35 cellular contexts compared by ENCODE assay signal in the genomic region with DNA sequence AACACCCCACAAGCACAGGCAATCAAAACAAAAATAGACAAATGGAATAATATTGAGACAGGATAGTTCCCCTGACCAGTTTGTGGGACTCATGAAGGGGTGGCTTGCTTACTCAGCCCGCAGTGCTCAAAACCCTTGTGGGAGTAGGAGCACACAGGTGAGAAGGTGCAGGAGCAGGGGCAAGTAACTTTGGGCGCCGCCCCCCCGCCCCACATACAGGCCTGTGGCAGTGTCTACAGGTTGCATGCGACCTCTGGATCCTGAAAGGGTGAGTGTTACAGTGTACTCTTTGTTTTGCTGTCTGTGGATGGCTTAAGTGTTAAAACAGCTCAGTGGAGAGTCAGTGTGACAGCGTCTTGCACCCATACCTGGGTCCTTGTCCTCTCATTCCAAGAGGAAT.
"Had no signal": no experiment of that assay in that cellular context is flagged by ENCODE, and none has a peak within 500 bp of the region (broad histone marks: within the 10 kb centered on the region; RNA-seq: fewer than 3 reads in every experiment).

No MANE protein-coding gene starts in this region.

- H3K9me3 ChIP-seq: adrenal gland, body of pancreas had no signal

- H3K4me3 Mint-ChIP-seq: activated B cell treated with CpG ODN at 0.5 μM for 24 hours; activated CD4-positive, alpha-beta memory T cell treated with anti-CD3 and anti-CD28 coated beads for 36 hours; activated CD4-positive, alpha-beta T cell treated with anti-CD3 and anti-CD28 coated beads, Interleukin-2, amount 10 ng/mL, durations not matched to agents 24 days and 14 days; activated CD8-positive, alpha-beta T cell treated with anti-CD3 and anti-CD28 coated beads for 36 hours; activated naive CD4-positive, alpha-beta T cell treated with anti-CD3 and anti-CD28 coated beads for 36 hours; activated naive CD8-positive, alpha-beta T cell treated with anti-CD3 and anti-CD28 coated beads for 36 hours; activated T-cell treated with anti-CD3 and anti-CD28 coated beads, Interleukin-2, amount 50 U/mL, for 4 hours; activated T-cell treated with anti-CD3 and anti-CD28 coated beads, Interleukin-2, amount 50 U/mL, for 72 hours; activated T-helper 1 cell treated with anti-CD3 and anti-CD28 coated beads, Interleukin-12 subunit alpha, Interleukin-12 subunit beta, Interleukin-2, Interleukin-4 antibody, amounts not matched to agents 30 ng/mL and 10 ng/mL and 1 ng/mL, durations not matched to agents 14 hours and 24 hours and 36 hours; activated T-helper 17 cell treated with anti-CD3 and anti-CD28 coated beads, Interleukin-2, amount 50 U/mL, for 72 hours; T-cell; T-helper 2 cell treated with Interferon-gamma antibody and Interleukin-4, amounts not matched to agents 5 μg/mL and 100 μg/mL, for 36 hours had no signal

- ATAC-seq: activated CD8-positive, alpha-beta T cell treated with anti-CD3 and anti-CD28 coated beads for 36 hours; activated naive CD4-positive, alpha-beta T cell treated with anti-CD3 and anti-CD28 coated beads, Interleukin-2, amount 50 U/mL, for 72 hours; activated T-cell treated with anti-CD3 and anti-CD28 coated beads, Interleukin-2, amount 50 U/mL, for 4 hours; activated T-cell treated with anti-CD3 and anti-CD28 coated beads, Interleukin-2, amount 50 U/mL, for 72 hours; activated T-helper 17 cell treated with anti-CD3 and anti-CD28 coated beads, Interleukin-2, amount 50 U/mL, for 72 hours; body of pancreas; T-cell had no signal

- H3K27me3 Mint-ChIP-seq: activated B cell treated with CpG ODN at 0.5 μM for 24 hours; activated CD4-positive, alpha-beta memory T cell treated with anti-CD3 and anti-CD28 coated beads for 36 hours; activated CD4-positive, alpha-beta T cell treated with anti-CD3 and anti-CD28 coated beads, Interleukin-2, amount 10 ng/mL, durations not matched to agents 24 days and 14 days; activated CD8-positive, alpha-beta T cell treated with anti-CD3 and anti-CD28 coated beads for 36 hours; activated naive CD8-positive, alpha-beta T cell treated with anti-CD3 and anti-CD28 coated beads for 36 hours; activated T-helper 17 cell treated with anti-CD3 and anti-CD28 coated beads, Interleukin-2, amount 50 U/mL, for 72 hours; T-cell had no signal

- H3K27me3 ChIP-seq: adrenal gland, body of pancreas, brain microvascular endothelial cell, breast epithelium had no signal

- H3K4me1 ChIP-seq: adrenal gland, body of pancreas, breast epithelium had no signal

- H3K36me3 Mint-ChIP-seq: activated CD4-positive, alpha-beta memory T cell treated with anti-CD3 and anti-CD28 coated beads for 36 hours; activated naive CD8-positive, alpha-beta T cell treated with anti-CD3 and anti-CD28 coated beads for 36 hours; T-cell had no signal

- H3K4me3 ChIP-seq: adrenal gland, body of pancreas, breast epithelium had no signal

- H3K27ac Mint-ChIP-seq: activated B cell treated with CpG ODN at 0.5 μM for 24 hours; activated CD4-positive, alpha-beta memory T cell treated with anti-CD3 and anti-CD28 coated beads for 36 hours; activated CD4-positive, alpha-beta T cell treated with anti-CD3 and anti-CD28 coated beads, Interleukin-2, amount 10 ng/mL, durations not matched to agents 24 days and 14 days; activated CD8-positive, alpha-beta T cell treated with anti-CD3 and anti-CD28 coated beads for 36 hours; activated naive CD4-positive, alpha-beta T cell treated with anti-CD3 and anti-CD28 coated beads for 36 hours; activated naive CD4-positive, alpha-beta T cell treated with anti-CD3 and anti-CD28 coated beads, Interleukin-2, amount 50 U/mL, for 72 hours; activated naive CD8-positive, alpha-beta T cell treated with anti-CD3 and anti-CD28 coated beads for 36 hours; activated T-cell treated with anti-CD3 and anti-CD28 coated beads, Interleukin-2, amount 50 U/mL, for 72 hours; activated T-helper 1 cell treated with anti-CD3 and anti-CD28 coated beads, Interleukin-12 subunit alpha, Interleukin-12 subunit beta, Interleukin-2, Interleukin-4 antibody, amounts not matched to agents 30 ng/mL and 10 ng/mL and 1 ng/mL, durations not matched to agents 14 hours and 24 hours and 36 hours; activated T-helper 17 cell treated with anti-CD3 and anti-CD28 coated beads, Interleukin-2, amount 50 U/mL, for 72 hours; T-cell; T-helper 2 cell treated with Interferon-gamma antibody and Interleukin-4, amounts not matched to agents 5 μg/mL and 100 μg/mL, for 36 hours had no signal

- DNase-seq: activated B cell treated with CpG ODN at 0.5 μM for 24 hours; activated CD4-positive, alpha-beta memory T cell treated with anti-CD3 and anti-CD28 coated beads for 36 hours; activated CD4-positive, alpha-beta T cell treated with anti-CD3 and anti-CD28 coated beads for 4 hours; activated CD4-positive, alpha-beta T cell treated with anti-CD3 and anti-CD28 coated beads, Interleukin-2, amount 10 ng/mL, durations not matched to agents 24 days and 14 days; activated CD4-positive, alpha-beta T cell treated with anti-CD3 and anti-CD28 coated beads, Interleukin-2, amount 50 U/mL, for 1 hour; activated CD4-positive, alpha-beta T cell treated with anti-CD3 and anti-CD28 coated beads, Interleukin-2, amount 50 U/mL, for 4 hours; activated CD4-positive, CD25-positive, alpha-beta regulatory T cell treated with anti-CD3 and anti-CD28 coated beads, Interleukin-2, amount 50 U/mL, for 72 hours; activated CD8-positive, alpha-beta memory T cell treated with anti-CD3 and anti-CD28 coated beads, Interleukin-2, amount 50 U/mL, for 4 hours; activated CD8-positive, alpha-beta T cell treated with anti-CD3 and anti-CD28 coated beads for 36 hours; activated effector memory CD4-positive, alpha-beta T cell treated with anti-CD3 and anti-CD28 coated beads, Interleukin-2, amount 50 U/mL, for 16 hours; activated gamma-delta T cell treated with Interleukin-2 at 50 U/mL for 16 hours; activated naive CD4-positive, alpha-beta T cell; activated naive CD4-positive, alpha-beta T cell treated with anti-CD3 and anti-CD28 coated beads for 36 hours; activated naive CD4-positive, alpha-beta T cell treated with anti-CD3 and anti-CD28 coated beads, Interleukin-2, amount 50 U/mL, for 16 hours; activated naive CD8-positive, alpha-beta T cell treated with anti-CD3 and anti-CD28 coated beads for 36 hours; activated T-cell treated with anti-CD3 and anti-CD28 coated beads for 4 hours; activated T-cell treated with anti-CD3 and anti-CD28 coated beads, Interleukin-2, amount 50 U/mL, for 1 hour; activated T-cell treated with anti-CD3 and anti-CD28 coated beads, Interleukin-2, amount 50 U/mL, for 4 hours; activated T-cell treated with anti-CD3 and anti-CD28 coated beads, Interleukin-2, amount 50 U/mL, for 72 hours; adrenal gland; amniotic stem cell; aorta; body of pancreas; brain microvascular endothelial cell; central memory CD4-positive, alpha-beta T cell; SW 1271; T-cell; T-helper 2 cell; T-helper 9 cell had no signal

- H3K36me3 ChIP-seq: adrenal gland, brain microvascular endothelial cell, breast epithelium had no signal

- H3K27ac ChIP-seq: adrenal gland, body of pancreas, brain microvascular endothelial cell, breast epithelium, VCaP had no signal

- H3K4me1 Mint-ChIP-seq: activated B cell treated with CpG ODN at 0.5 μM for 24 hours; activated CD4-positive, alpha-beta T cell treated with anti-CD3 and anti-CD28 coated beads, Interleukin-2, amount 10 ng/mL, durations not matched to agents 24 days and 14 days; activated naive CD8-positive, alpha-beta T cell treated with anti-CD3 and anti-CD28 coated beads for 36 hours; activated T-helper 17 cell treated with anti-CD3 and anti-CD28 coated beads, Interleukin-2, amount 50 U/mL, for 72 hours; T-cell had no signal
